ENCODE assay signal across 10 cellular contexts in the genomic region with DNA sequence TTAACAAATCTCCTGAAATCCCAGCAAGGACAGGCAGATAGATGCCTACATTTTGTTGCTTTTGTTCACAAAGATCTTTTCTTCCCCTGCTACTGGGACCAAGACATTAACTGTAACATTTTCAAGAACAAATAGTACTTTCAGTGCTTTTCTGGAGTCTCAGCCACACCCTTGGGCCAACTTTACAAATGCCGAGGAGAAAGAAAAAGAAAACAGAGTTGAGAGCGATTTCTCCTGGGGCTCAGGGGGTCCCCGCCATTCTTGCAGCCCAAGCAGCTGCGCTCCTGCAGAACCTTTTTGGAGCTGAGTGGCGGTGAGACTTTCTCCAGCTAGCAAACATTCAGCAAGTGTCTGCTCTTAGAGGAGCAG. TPM values are rescaled to one million over a fixed set of nuclear protein-coding genes. Genes with fewer than 3 reads are reported as not detected.
DNase-seq lines count a peak whose midpoint lies in the region; ATAC-seq and TF ChIP-seq lines count a peak whose summit lies in the region.
"Had no signal": no experiment of that assay in that cellular context is flagged by ENCODE, and none has a peak within 500 bp of the region (broad histone marks: within the 10 kb centered on the region; RNA-seq: fewer than 3 reads in every experiment).

No MANE protein-coding gene starts in this region.

- DNase-seq in activated CD8-positive, alpha-beta memory T cell treated with anti-CD3 and anti-CD28 coated beads, Interleukin-2, amount 10 ng/mL, durations not matched to agents 7 days and 5 days, result no peak
- DNase-seq in activated CD8-positive, alpha-beta memory T cell treated with anti-CD3 and anti-CD28 coated beads, Interleukin-2, amount 50 U/mL, for 48 hours, result no peak
- DNase-seq in fibroblast of the aortic adventitia (ENCODE audit: low read depth) (no peak), NCI-H345 (lab: John Stamatoyannopoulos, UW) (no peak)
- DNase-seq: DMS53, NCI-H2081 had no signal

- H3K79me2 ChIP-seq in parathyroid adenoma, result no peaks in the 10 kb centered on the region

- H3K4me3 Mint-ChIP-seq in activated CD8-positive, alpha-beta memory T cell treated with anti-CD3 and anti-CD28 coated beads, Interleukin-2, amount 10 ng/mL, durations not matched to agents 7 days and 5 days, result peak overlapping the region; percentile 13

- CTCF ChIA-PET in activated CD8-positive, alpha-beta memory T cell treated with anti-CD3 and anti-CD28 coated beads, Interleukin-2, amount 10 ng/mL, durations not matched to agents 7 days and 5 days (lab: Charles Lee), result interaction anchor here (0.9 to 1.3 kb wide), 2 partner anchors 16 to 149 kb away, joined by 3 to 4 read pairs; partner anchors contain the start of gene SECISBP2L

- H3K27me3 Mint-ChIP-seq in activated CD8-positive, alpha-beta memory T cell treated with anti-CD3 and anti-CD28 coated beads, Interleukin-2, amount 10 ng/mL, durations not matched to agents 7 days and 5 days, result peaks cover 22% of the 10 kb centered on the region

- H3K9me3 ChIP-seq in parathyroid adenoma (ENCODE audit: control insufficient read depth, low read length), result no peaks in the 10 kb centered on the region

- no peak for ATAC-seq in activated CD8-positive, alpha-beta memory T cell treated with anti-CD3 and anti-CD28 coated beads, Interleukin-2, amount 10 ng/mL, durations not matched to agents 7 days and 5 days
- ATAC-seq in GM21390 (IDR thresholded peaks at IDR 0.05; ENCODE audit: unreplicated experiment), result no peak
- ATAC-seq in GM18511 (IDR thresholded peaks at IDR 0.05; ENCODE audit: unreplicated experiment), result no peak
- no peak for ATAC-seq in HG03432 (IDR thresholded peaks at IDR 0.05; ENCODE audit: unreplicated experiment)

- H3K36me3 ChIP-seq in parathyroid adenoma (ENCODE audit: control insufficient read depth, insufficient read depth, low read length), result no peaks in the 10 kb centered on the region

- H3K36me3 Mint-ChIP-seq in activated CD8-positive, alpha-beta memory T cell treated with anti-CD3 and anti-CD28 coated beads, Interleukin-2, amount 10 ng/mL, durations not matched to agents 7 days and 5 days, result peaks cover 2% of the 10 kb centered on the region

- H3K27ac ChIP-seq in parathyroid adenoma, result no peak overlapping the region

- H3K4me1 ChIP-seq in parathyroid adenoma, result no peaks in the 10 kb centered on the region

- no peak overlapping the region for H3K9ac ChIP-seq in parathyroid adenoma

- peaks cover 27% of the 10 kb centered on the region for H3K4me1 Mint-ChIP-seq in activated CD8-positive, alpha-beta memory T cell treated with anti-CD3 and anti-CD28 coated beads, Interleukin-2, amount 10 ng/mL, durations not matched to agents 7 days and 5 days

- H3K9me3 Mint-ChIP-seq in activated CD8-positive, alpha-beta memory T cell treated with anti-CD3 and anti-CD28 coated beads, Interleukin-2, amount 10 ng/mL, durations not matched to agents 7 days and 5 days (ENCODE audit: low read depth), result no peaks in the 10 kb centered on the region

- H3K27ac Mint-ChIP-seq in activated CD8-positive, alpha-beta memory T cell treated with anti-CD3 and anti-CD28 coated beads, Interleukin-2, amount 10 ng/mL, durations not matched to agents 7 days and 5 days, result no peak overlapping the region

- H3K27me3 ChIP-seq in parathyroid adenoma (ENCODE audit: control insufficient read depth, insufficient read depth, low read length), result no peaks in the 10 kb centered on the region

- H3K4me3 ChIP-seq in fibroblast of the aortic adventitia (ENCODE audit: low read depth, low read length), result peak overlapping the region; percentile 39
- no peak overlapping the region for H3K4me3 ChIP-seq in parathyroid adenoma (ENCODE audit: low read depth, low read length)

- TF ChIP-seq CTCF in fibroblast of the aortic adventitia (IDR thresholded peaks at IDR 0.05; ENCODE audit: insufficient read depth, low read length), result no peak
- no peak for TF ChIP-seq CTCF in parathyroid adenoma (IDR thresholded peaks at IDR 0.05)

- peak overlapping the region; percentile 31 for H3K4me2 ChIP-seq in parathyroid adenoma (ENCODE audit: low read length)

- peak overlapping the region; percentile 2 for H2AFZ ChIP-seq in parathyroid adenoma

RNA-seq across cellular contexts. Expression of gene EID1, which starts 18.8 kb away (rescaled TPM):
- 100 to 1,000 TPM; 100 to 133 TPM for total RNA-seq in activated CD8-positive, alpha-beta memory T cell treated with anti-CD3 and anti-CD28 coated beads, Interleukin-2, amount 10 ng/mL, durations not matched to agents 7 days and 5 days
- total RNA-seq in fibroblast of the aortic adventitia (ENCODE audit: low replicate concordance), result 253 and 674 TPM in 2 replicates
